2 cellular contexts compared by ENCODE assay signal in the genomic region with DNA sequence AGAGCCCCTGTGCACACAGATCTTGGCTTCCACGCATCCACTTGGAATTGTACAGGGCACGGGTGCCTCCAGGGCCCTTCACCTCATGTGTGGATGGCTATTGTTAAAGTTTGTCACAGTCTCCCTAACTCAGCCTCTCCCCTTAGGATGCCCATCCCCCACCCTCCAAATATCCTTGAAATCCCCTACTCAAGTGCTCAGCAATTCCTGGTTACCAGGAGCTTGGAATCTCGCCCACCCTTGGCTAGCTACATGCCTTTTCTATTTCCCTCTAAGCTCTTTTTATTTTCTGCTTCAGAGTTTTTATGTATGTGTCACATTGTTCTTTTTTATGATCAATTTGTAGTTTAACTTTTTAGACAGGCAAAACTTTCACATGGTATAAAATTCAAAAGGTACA.
TF ChIP-seq lines count a peak whose summit lies in the region.

No MANE protein-coding gene starts in this region.

TF ChIP-seq in liver, 16 proteins besides CTCF, POLR2A, EP300 and RAD21:
- TF ChIP-seq YY1 (IDR thresholded peaks at IDR 0.05) (no peak), HNF4A (conservative IDR thresholded peaks at IDR 0.05) (no peak), NR2F2 (IDR thresholded peaks at IDR 0.05) (no peak), HNF4G (IDR thresholded peaks at IDR 0.05) (no peak), SP1 (IDR thresholded peaks at IDR 0.05) (no peak), REST (IDR thresholded peaks at IDR 0.05) (no peak), JUND (IDR thresholded peaks at IDR 0.05) (no peak)
- TF ChIP-seq, protein P1, sequence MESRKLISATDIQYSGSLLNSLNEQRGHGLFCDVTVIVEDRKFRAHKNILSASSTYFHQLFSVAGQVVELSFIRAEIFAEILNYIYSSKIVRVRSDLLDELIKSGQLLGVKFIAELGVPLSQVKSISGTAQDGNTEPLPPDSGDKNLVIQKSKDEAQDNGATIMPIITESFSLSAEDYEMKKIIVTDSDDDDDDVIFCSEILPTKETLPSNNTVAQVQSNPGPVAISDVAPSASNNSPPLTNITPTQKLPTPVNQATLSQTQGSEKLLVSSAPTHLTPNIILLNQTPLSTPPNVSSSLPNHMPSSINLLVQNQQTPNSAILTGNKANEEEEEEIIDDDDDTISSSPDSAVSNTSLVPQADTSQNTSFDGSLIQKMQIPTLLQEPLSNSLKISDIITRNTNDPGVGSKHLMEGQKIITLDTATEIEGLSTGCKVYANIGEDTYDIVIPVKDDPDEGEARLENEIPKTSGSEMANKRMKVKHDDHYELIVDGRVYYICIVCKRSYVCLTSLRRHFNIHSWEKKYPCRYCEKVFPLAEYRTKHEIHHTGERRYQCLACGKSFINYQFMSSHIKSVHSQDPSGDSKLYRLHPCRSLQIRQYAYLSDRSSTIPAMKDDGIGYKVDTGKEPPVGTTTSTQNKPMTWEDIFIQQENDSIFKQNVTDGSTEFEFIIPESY (IDR thresholded peaks at IDR 0.05), result no peak
- TF ChIP-seq, protein P2, sequence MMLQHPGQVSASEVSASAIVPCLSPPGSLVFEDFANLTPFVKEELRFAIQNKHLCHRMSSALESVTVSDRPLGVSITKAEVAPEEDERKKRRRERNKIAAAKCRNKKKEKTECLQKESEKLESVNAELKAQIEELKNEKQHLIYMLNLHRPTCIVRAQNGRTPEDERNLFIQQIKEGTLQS (IDR thresholded peaks at IDR 0.05), result no peak
TF ChIP-seq in liver: peak in this region for 0.

TF ChIP-seq in HepG2, 621 proteins besides CTCF, POLR2A, EP300 and RAD21:
- TF ChIP-seq, protein P3, sequence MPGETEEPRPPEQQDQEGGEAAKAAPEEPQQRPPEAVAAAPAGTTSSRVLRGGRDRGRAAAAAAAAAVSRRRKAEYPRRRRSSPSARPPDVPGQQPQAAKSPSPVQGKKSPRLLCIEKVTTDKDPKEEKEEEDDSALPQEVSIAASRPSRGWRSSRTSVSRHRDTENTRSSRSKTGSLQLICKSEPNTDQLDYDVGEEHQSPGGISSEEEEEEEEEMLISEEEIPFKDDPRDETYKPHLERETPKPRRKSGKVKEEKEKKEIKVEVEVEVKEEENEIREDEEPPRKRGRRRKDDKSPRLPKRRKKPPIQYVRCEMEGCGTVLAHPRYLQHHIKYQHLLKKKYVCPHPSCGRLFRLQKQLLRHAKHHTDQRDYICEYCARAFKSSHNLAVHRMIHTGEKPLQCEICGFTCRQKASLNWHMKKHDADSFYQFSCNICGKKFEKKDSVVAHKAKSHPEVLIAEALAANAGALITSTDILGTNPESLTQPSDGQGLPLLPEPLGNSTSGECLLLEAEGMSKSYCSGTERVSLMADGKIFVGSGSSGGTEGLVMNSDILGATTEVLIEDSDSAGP (CRISPR knock-in tag; IDR thresholded peaks at IDR 0.05; ENCODE audit: borderline replicate concordance), result no peak
- TF ChIP-seq SOX13 (IDR thresholded peaks at IDR 0.05), result no peak
- no peak for TF ChIP-seq SOX13 (CRISPR knock-in tag; conservative IDR thresholded peaks at IDR 0.05 in 1 of 2, IDR thresholded peaks at IDR 0.05 in 1 of 2)
- no peak for TF ChIP-seq ZBTB21 (CRISPR knock-in tag; IDR thresholded peaks at IDR 0.05)
- TF ChIP-seq RFX5 (IDR thresholded peaks at IDR 0.05; ENCODE audit: low read depth, low read length), result no peak
- TF ChIP-seq ATF7 (IDR thresholded peaks at IDR 0.05), result no peak
- TF ChIP-seq ATF7 (CRISPR knock-in tag; IDR thresholded peaks at IDR 0.05), result no peak
